11 cellular contexts compared by ENCODE assay signal in genomic region chr7:112001089-112001826, GRCh38.
DNase-seq lines count a peak whose midpoint lies in the region; ATAC-seq, FAIRE-seq and TF ChIP-seq lines count a peak whose summit lies in the region.
"Had no signal": no experiment of that assay in that cellular context is flagged by ENCODE, and none has a peak within 500 bp of the region (broad histone marks: within the 10 kb centered on the region; RNA-seq: fewer than 3 reads in every experiment).

No MANE protein-coding gene starts in this region.

- H3K4me2 ChIP-seq in SK-N-SH: no peak overlapping the region

- POLR2A ChIA-PET in SK-N-SH (lab: Yijun Ruan, JAX): no interaction called here

- H3K27me3 ChIP-seq in SK-N-SH (ENCODE audit: insufficient read depth) (no peaks in the 10 kb centered on the region), gastrocnemius medialis (no peaks in the 10 kb centered on the region)

- CTCF ChIA-PET in SK-N-SH (lab: Yijun Ruan, JAX): interaction anchor here (1.0 kb wide), 1 partner anchor 11 kb away, joined by 4 read pairs; no protein-coding TSS in a partner anchor

- H3K4me1 ChIP-seq in SK-N-SH (ENCODE audit: control insufficient read depth in 1 of 2, insufficient read depth in 2 of 2, low read depth in 1 of 2, low read length in 1 of 2) (peaks cover 2 to 7% of the 10 kb centered on the region in 2 experiments; a peak in 1 of 4 replicates), gastrocnemius medialis (no peaks in the 10 kb centered on the region)

- ATAC-seq in gastrocnemius medialis: peak; percentile 52 to 56
- no peak for ATAC-seq in HG03095 (IDR thresholded peaks at IDR 0.05; ENCODE audit: unreplicated experiment)

- no peak for TF ChIP-seq RAD21 in SK-N-SH (IDR thresholded peaks at IDR 0.05; ENCODE audit: low read length)

- peaks cover 0 to 12% of the 10 kb centered on the region in 2 experiments for H3K36me3 ChIP-seq in SK-N-SH (replicated peaks in 1 of 2; ENCODE audit: control insufficient read depth in 1 of 2, insufficient read depth in 2 of 2, low read length in 1 of 2)
- H3K36me3 ChIP-seq in gastrocnemius medialis: no peaks in the 10 kb centered on the region

- TF ChIP-seq CTCF in SK-N-SH (IDR thresholded peaks at IDR 0.05): no peak
- TF ChIP-seq CTCF in gastrocnemius medialis (IDR thresholded peaks at IDR 0.05 in 4 of 5, conservative IDR thresholded peaks at IDR 0.05 in 1 of 5): no peak

- TF ChIP-seq POLR2A in H54 (IDR thresholded peaks at IDR 0.05; ENCODE audit: low read depth, low read length) (no peak), gastrocnemius medialis (IDR thresholded peaks at IDR 0.05) (no peak)

- no peak for TF ChIP-seq EP300 in SK-N-SH (IDR thresholded peaks at IDR 0.05; ENCODE audit: borderline replicate concordance in 1 of 2, low read depth in 1 of 2, low read length in 1 of 2)

- 65% methylated on average over 6 of the region's 6 CpGs for WGBS in SK-N-SH (ENCODE audit: low lambda C conversion rate)

- H3F3A ChIP-seq in SK-N-SH (replicated peaks; ENCODE audit: insufficient read depth): peaks cover 3% of the 10 kb centered on the region

- no peaks in the 10 kb centered on the region; the same call in 1 of the 2 replicates for H3K9me2 ChIP-seq in SK-N-SH

- H4K20me1 ChIP-seq in SK-N-SH (ENCODE audit: insufficient read depth): no peaks in the 10 kb centered on the region

- in situ Hi-C loops in gastrocnemius medialis (cut with MboI; ENCODE audit: low sequenced_read_pairs in 4 of 4): no loop called here

- FAIRE-seq in H54 (lab: Jason Lieb, UNC): peak; percentile 96
- FAIRE-seq: G401.6 had no signal

- H2AFZ ChIP-seq in SK-N-SH (ENCODE audit: low read depth): peak overlapping the region; percentile 53; the same call in 1 of the 2 replicates

- no peaks in the 10 kb centered on the region for H3K9me3 ChIP-seq in SK-N-SH
- H3K9me3 ChIP-seq in gastrocnemius medialis: no peaks in the 10 kb centered on the region

- no peak overlapping the region for H3K4me3 ChIP-seq in SK-N-SH (ENCODE audit: low read depth in 2 of 2, low read length in 1 of 2)
- H3K4me3 ChIP-seq in gastrocnemius medialis: no peak overlapping the region

- H3K79me2 ChIP-seq in SK-N-SH (ENCODE audit: insufficient read depth): no peaks in the 10 kb centered on the region

- DNase-seq in H54 (ENCODE audit: insufficient read length, low spot score) (no peak), SK-N-SH (no peak), fibroblast of peridontal ligament (ENCODE audit: extremely low read depth) (peak; percentile 58), gastrocnemius medialis (no peak), NCI-H2029 (lab: John Stamatoyannopoulos, UW) (no peak), DMS79 treated with DMSO at 0.1 percent for 48 hours (lab: John Stamatoyannopoulos, UW) (no peak)
- DNase-seq in activated T-cell treated with anti-CD3 and anti-CD28 coated beads, Interleukin-2, amount 50 U/mL, for 48 hours: no peak
- DNase-seq: NCI-H1694; stimulated activated CD4-positive, alpha-beta T cell treated with anti-CD3 and anti-CD28 coated beads, Interleukin-4, amount 100 ng/mL, for 4 hours had no signal

- H3K27ac ChIP-seq in SK-N-SH (ENCODE audit: low read depth in 2 of 2, low read length in 1 of 2) (no peak overlapping the region), gastrocnemius medialis (no peak overlapping the region)

- intact Hi-C loops in gastrocnemius medialis (cut with DNase I; ENCODE audit: low total_unique reads): no loop called here

- no peak overlapping the region for H3K9ac ChIP-seq in SK-N-SH

TF ChIP-seq in SK-N-SH, 30 proteins besides CTCF, POLR2A, EP300 and RAD21:
- peak; percentile 60; the same call in 1 of the 2 replicates for TF ChIP-seq MAX (IDR thresholded peaks at IDR 0.05; ENCODE audit: low read depth)
- TF ChIP-seq PBX3 (IDR thresholded peaks at IDR 0.05): peak; percentile 17; the same call in 1 of the 2 replicates
- peak; percentile 39; the same call in 1 of the 2 replicates for TF ChIP-seq FOSL2 (IDR thresholded peaks at IDR 0.05; ENCODE audit: borderline replicate concordance, low read depth)
- TF ChIP-seq ZBTB33 (IDR thresholded peaks at IDR 0.05; ENCODE audit: borderline replicate concordance, low read depth): no peak
- TF ChIP-seq JUND (IDR thresholded peaks at IDR 0.05): peak; percentile 23; the same call in 1 of the 2 replicates
